Comparison of ENCODE assay signal across 1 cellular context in the genomic region with DNA sequence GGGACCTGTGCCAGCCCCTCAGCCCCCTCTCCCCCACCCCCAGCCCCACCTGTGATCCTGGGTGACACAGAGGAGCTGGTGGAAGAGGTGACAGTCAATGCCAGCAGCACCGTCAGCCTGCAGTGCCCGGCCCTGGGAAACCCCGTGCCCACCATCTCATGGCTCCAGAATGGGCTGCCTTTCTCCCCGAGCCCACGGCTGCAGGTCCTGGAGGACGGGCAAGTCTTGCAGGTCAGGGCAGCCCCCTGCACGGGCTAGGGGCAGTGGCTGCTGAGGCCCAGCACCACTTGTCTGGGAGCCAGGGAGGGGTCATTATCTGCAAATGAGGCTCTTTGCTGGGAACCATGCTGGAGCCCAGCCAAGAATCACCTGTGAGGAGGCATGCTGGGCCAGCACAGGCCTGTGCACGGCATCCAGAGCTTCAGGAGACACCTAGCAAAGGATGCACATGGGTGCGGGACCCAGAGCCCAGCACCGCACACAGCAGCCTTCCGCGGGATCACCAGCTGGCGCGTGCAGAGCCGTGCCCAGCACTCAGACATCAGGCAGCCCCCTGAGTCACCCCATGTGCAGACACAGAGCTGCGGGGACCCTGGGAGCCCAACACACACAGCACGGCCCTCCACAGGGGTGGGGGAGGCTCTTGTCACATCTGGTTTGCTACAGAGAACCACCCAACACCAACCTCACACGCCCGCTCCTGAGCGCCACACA.
TF ChIP-seq lines count a peak whose summit lies in the region.

No MANE protein-coding gene starts in this region.

TF ChIP-seq in GM23338, 12 proteins besides CTCF, POLR2A, EP300 and RAD21 (continued from another document):
- no peak for TF ChIP-seq CREB1 (CRISPR knock-in tag; IDR thresholded peaks at IDR 0.05; ENCODE audit: low read depth)
TF ChIP-seq in GM23338: peak in this region for 0.
